Comparison of ENCODE assay signal across 1 cellular context in the genomic region with DNA sequence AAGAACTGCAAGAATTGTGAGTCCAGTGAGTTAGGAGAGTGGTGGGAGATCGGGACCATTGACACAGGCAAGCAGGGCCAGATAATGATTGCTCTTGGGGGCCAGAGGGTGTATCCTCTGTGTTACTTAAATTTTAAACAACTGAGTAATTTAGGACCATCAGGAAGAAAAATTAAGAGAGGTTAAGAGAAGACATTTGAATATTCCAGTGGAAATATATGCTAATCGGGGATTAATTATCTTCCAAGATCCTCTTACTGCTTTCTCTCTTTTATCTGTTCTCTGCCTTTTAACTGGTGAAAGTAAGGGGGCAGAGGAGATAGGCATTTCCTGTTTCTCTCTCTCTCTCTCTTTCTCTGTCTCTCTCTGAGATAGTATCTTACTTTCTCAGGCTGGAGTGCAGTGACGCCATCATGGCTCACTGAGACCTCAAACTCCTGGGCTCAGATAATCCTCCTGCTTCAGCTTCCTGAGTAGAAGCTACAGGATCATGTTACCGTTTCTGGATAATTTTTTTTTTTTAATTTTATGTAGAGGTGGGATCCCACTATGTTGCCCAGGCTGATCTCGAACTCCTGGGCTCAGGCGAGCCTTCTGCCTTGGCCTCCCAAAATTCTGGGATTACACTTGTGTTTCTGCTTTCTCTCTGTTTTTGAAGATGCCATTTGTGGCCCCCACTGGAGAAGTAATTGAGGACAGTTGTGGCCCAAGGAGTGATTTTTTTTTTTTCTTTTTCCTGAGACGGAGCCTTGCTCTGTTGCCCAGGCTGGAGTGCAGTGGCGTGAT.
TF ChIP-seq lines count a peak whose summit lies in the region.

No MANE protein-coding gene starts in this region.

TF ChIP-seq in IMR-90, 13 proteins besides CTCF, POLR2A, EP300 and RAD21 (continued from another document):
- TF ChIP-seq SMC3 (IDR thresholded peaks at IDR 0.05; ENCODE audit: low read depth, low read length), result peak; percentile 18; the same call in 1 of the 2 replicates
- peak; percentile 23; the same call in 1 of the 2 replicates for TF ChIP-seq FOS (IDR thresholded peaks at IDR 0.05; ENCODE audit: low read depth, low read length)
- TF ChIP-seq CEBPB (IDR thresholded peaks at IDR 0.05; ENCODE audit: low read depth, low read length), result peak; percentile 25; the same call in 1 of the 2 replicates
TF ChIP-seq in IMR-90: peak in this region for 4.
